1 cellular context compared by ENCODE assay signal in genomic region chr4:134636332-134637055, GRCh38.
TF ChIP-seq lines count a peak whose summit lies in the region.

No MANE protein-coding gene starts in this region.

TF ChIP-seq in H1, 55 proteins besides CTCF, POLR2A, EP300 and RAD21:
- TF ChIP-seq FOSL1 (IDR thresholded peaks at IDR 0.05; ENCODE audit: insufficient read depth, low read depth, low read length) (no peak), GABPA (IDR thresholded peaks at IDR 0.05; ENCODE audit: borderline replicate concordance, insufficient read depth, low read length) (no peak), EGR1 (IDR thresholded peaks at IDR 0.05; ENCODE audit: borderline replicate concordance, low read depth, low read length) (no peak), SAP30 (IDR thresholded peaks at IDR 0.05; ENCODE audit: insufficient read depth, insufficient replicate concordance, low read length) (no peak)
